In genomic region chr7:8282871-8283270, GRCh38 we compare ENCODE assay signal across 31 cellular contexts. TPM values are rescaled to one million over a fixed set of nuclear protein-coding genes. Genes with fewer than 3 reads are reported as not detected.
"Had no signal": no experiment of that assay in that cellular context is flagged by ENCODE, and none has a peak within 500 bp of the region (broad histone marks: within the 10 kb centered on the region; RNA-seq: fewer than 3 reads in every experiment).

No MANE protein-coding gene starts in this region.

- H3K27ac ChIP-seq: breast epithelium, esophagus muscularis mucosa, foreskin keratinocyte, gastrocnemius medialis, WERI-Rb-1 had no signal

- H3K36me3 ChIP-seq: breast epithelium, esophagus muscularis mucosa, gastrocnemius medialis, WERI-Rb-1 had no signal

- H3K4me1 ChIP-seq: breast epithelium, foreskin keratinocyte, gastrocnemius medialis had no signal

- H3K27me3 ChIP-seq: breast epithelium, esophagus muscularis mucosa, foreskin keratinocyte, gastrocnemius medialis had no signal

- DNase-seq: activated B cell treated with CpG ODN at 0.5 μM for 24 hours; activated CD4-positive, alpha-beta T cell treated with anti-CD3 and anti-CD28 coated beads for 48 hours; activated CD4-positive, alpha-beta T cell treated with anti-CD3 and anti-CD28 coated beads, Interleukin-2, amount 50 U/mL, for 1 hour; activated CD4-positive, alpha-beta T cell treated with anti-CD3 and anti-CD28 coated beads, Interleukin-2, amount 50 U/mL, for 48 hours; activated CD8-positive, alpha-beta memory T cell treated with anti-CD3 and anti-CD28 coated beads for 24 hours; activated CD8-positive, alpha-beta T cell treated with anti-CD3 and anti-CD28 coated beads for 36 hours; activated effector memory CD4-positive, alpha-beta T cell treated with Interleukin-2 at 50 U/mL for 16 hours; activated gamma-delta T cell treated with Interleukin-2 at 50 U/mL for 16 hours; activated naive CD4-positive, alpha-beta T cell treated with anti-CD3 and anti-CD28 coated beads, Interleukin-2, amount 50 U/mL, for 16 hours; activated naive CD4-positive, alpha-beta T cell treated with Interleukin-2 at 50 U/mL for 16 hours; activated T-cell treated with anti-CD3 and anti-CD28 coated beads, Interleukin-2, amount 50 U/mL, for 4 hours; amygdala; aorta; caudate nucleus; cortex of kidney; dermis blood vessel endothelial cell; effector CD4-positive, alpha-beta T cell; effector memory CD8-positive, alpha-beta T cell; erythroblast; foreskin keratinocyte; gastrocnemius medialis; glutamatergic neuron; SW 1271; T-cell; T1000; WERI-Rb-1 had no signal

- H3K4me3 ChIP-seq: breast epithelium, esophagus muscularis mucosa, gastrocnemius medialis had no signal

- FAIRE-seq: colon had no signal

- H3K9me3 ChIP-seq: breast epithelium, esophagus muscularis mucosa, gastrocnemius medialis had no signal

- ATAC-seq: activated CD4-positive, CD25-positive, alpha-beta regulatory T cell treated with anti-CD3 and anti-CD28 coated beads, Interleukin-2, amount 50 U/mL, for 24 hours; activated CD8-positive, alpha-beta T cell treated with anti-CD3 and anti-CD28 coated beads for 36 hours; activated T-cell treated with anti-CD3 and anti-CD28 coated beads, Interleukin-2, amount 50 U/mL, for 4 hours; activated T-helper 17 cell treated with anti-CD3 and anti-CD28 coated beads, Interleukin-2, amount 50 U/mL, for 72 hours; effector memory CD8-positive, alpha-beta T cell; foreskin keratinocyte; gastrocnemius medialis; T-cell had no signal

RNA-seq across cellular contexts. Expression of gene ICA1, which starts 20.9 kb away (rescaled TPM):
- total RNA-seq: activated B cell treated with CpG ODN at 0.5 μM for 24 hours had no signal
